25 cellular contexts compared by ENCODE assay signal in genomic region chr21:21436012-21436545, GRCh38.
DNase-seq lines count a peak whose midpoint lies in the region; ATAC-seq, FAIRE-seq and TF ChIP-seq lines count a peak whose summit lies in the region.
"Had no signal": no experiment of that assay in that cellular context is flagged by ENCODE, and none has a peak within 500 bp of the region (broad histone marks: within the 10 kb centered on the region; RNA-seq: fewer than 3 reads in every experiment).

No MANE protein-coding gene starts in this region.

- no peak overlapping the region for H3K14ac ChIP-seq in trophoblast cell (ENCODE audit: low read length)

- H4K8ac ChIP-seq in trophoblast cell (ENCODE audit: low read depth, low read length) = no peak overlapping the region

- H3K27me3 ChIP-seq in breast epithelium (no peaks in the 10 kb centered on the region), astrocyte (ENCODE audit: insufficient read depth, low read length) (no peaks in the 10 kb centered on the region), upper lobe of right lung (no peaks in the 10 kb centered on the region), trophoblast cell (ENCODE audit: insufficient read depth, low read length) (no peaks in the 10 kb centered on the region)
- H3K27me3 ChIP-seq: foreskin keratinocyte, uterus had no signal

- H3K27me3 Mint-ChIP-seq in MCF 10A (ENCODE audit: insufficient read depth, unreplicated experiment) = no peaks in the 10 kb centered on the region
- H3K27me3 Mint-ChIP-seq in astrocyte (ENCODE audit: low read depth, unreplicated experiment) = no peaks in the 10 kb centered on the region
- H3K27me3 Mint-ChIP-seq: effector memory CD8-positive, alpha-beta T cell had no signal

- no peak overlapping the region for H2BK5ac ChIP-seq in trophoblast cell (ENCODE audit: low read depth, low read length, poor library complexity)

- intact Hi-C loops in MCF 10A (cut with micrococcal nuclease) = no loop called here
- intact Hi-C loops in breast epithelium (cut with DNase I; ENCODE audit: low total_unique reads) = loop anchor here (2.0 kb wide), 2 partner anchors 33 to 41 kb away; no protein-coding TSS in a partner anchor
- intact Hi-C loops in upper lobe of right lung (cut with DNase I) = no loop called here

- TF ChIP-seq CTCF in MCF 10A (IDR thresholded peaks at IDR 0.05; ENCODE audit: unreplicated experiment) (no peak), breast epithelium (IDR thresholded peaks at IDR 0.05) (no peak), astrocyte (IDR thresholded peaks at IDR 0.05; ENCODE audit: insufficient read depth, low read depth, low read length) (no peak), foreskin fibroblast (IDR thresholded peaks at IDR 0.05; ENCODE audit: low read depth, low read length) (no peak), upper lobe of right lung (IDR thresholded peaks at IDR 0.05) (no peak)

- no peaks in the 10 kb centered on the region for H3K4me1 ChIP-seq in breast epithelium
- H3K4me1 ChIP-seq in astrocyte (ENCODE audit: insufficient read depth, low read length) = no peaks in the 10 kb centered on the region
- no peaks in the 10 kb centered on the region for H3K4me1 ChIP-seq in upper lobe of right lung
- H3K4me1 ChIP-seq in trophoblast cell (ENCODE audit: control insufficient read depth in 1 of 2, insufficient read depth in 2 of 2, low read length in 2 of 2) = no peaks in the 10 kb centered on the region
- H3K4me1 ChIP-seq: foreskin keratinocyte, uterus had no signal

- H3K9me3 ChIP-seq in breast epithelium = no peaks in the 10 kb centered on the region
- no peaks in the 10 kb centered on the region for H3K9me3 ChIP-seq in astrocyte (ENCODE audit: insufficient read depth, low read depth, low read length)
- H3K9me3 ChIP-seq in upper lobe of right lung = no peaks in the 10 kb centered on the region
- H3K9me3 ChIP-seq in trophoblast cell (ENCODE audit: insufficient read depth, low read depth, low read length) = no peaks in the 10 kb centered on the region
- H3K9me3 ChIP-seq: uterus had no signal

- no peak overlapping the region for H3K18ac ChIP-seq in trophoblast cell (ENCODE audit: low read length)

- H3K79me2 ChIP-seq in astrocyte (ENCODE audit: insufficient read depth, low read length) = no peaks in the 10 kb centered on the region
- H3K79me2 ChIP-seq in trophoblast cell (ENCODE audit: control insufficient read depth, insufficient read depth, low read length, poor library complexity) = no peaks in the 10 kb centered on the region

- H2BK12ac ChIP-seq in trophoblast cell (ENCODE audit: low read length) = no peak overlapping the region

- H3K4ac ChIP-seq in trophoblast cell (ENCODE audit: low read depth, low read length) = no peak overlapping the region

- peak overlapping the region; percentile 59 for H3K4me2 ChIP-seq in astrocyte (ENCODE audit: low read length)
- H3K4me2 ChIP-seq in trophoblast cell (ENCODE audit: low read length) = no peak overlapping the region

- CTCF ChIA-PET in MCF 10A (lab: Yijun Ruan, JAX) = interaction anchor here (0.7 kb wide), 1 partner anchor 478 kb away, joined by 3 read pairs; no protein-coding TSS in a partner anchor

- H3K27ac ChIP-seq in breast epithelium = no peak overlapping the region
- H3K27ac ChIP-seq in astrocyte (ENCODE audit: low read depth, low read length) = peak overlapping the region; percentile 4
- no peak overlapping the region for H3K27ac ChIP-seq in upper lobe of right lung
- H3K27ac ChIP-seq in trophoblast cell (ENCODE audit: low read depth, low read length) = no peak overlapping the region
- H3K27ac ChIP-seq: foreskin keratinocyte, uterus had no signal

- H3K4me3 ChIP-seq in breast epithelium (no peak overlapping the region), astrocyte (ENCODE audit: insufficient read depth, low read depth, low read length) (peak overlapping the region; percentile 13), foreskin fibroblast (ENCODE audit: low read depth in 1 of 2, low read length in 2 of 2) (no peak overlapping the region), upper lobe of right lung (no peak overlapping the region), trophoblast cell (ENCODE audit: low read depth, low read length) (no peak overlapping the region)
- H3K4me3 ChIP-seq: uterus had no signal

- H3K9ac ChIP-seq in astrocyte (ENCODE audit: low read length) (no peak overlapping the region), trophoblast cell (ENCODE audit: low read length) (no peak overlapping the region)

- H2AK5ac ChIP-seq in trophoblast cell (ENCODE audit: low read length) = no peak overlapping the region

- TF ChIP-seq POLR2A in breast epithelium (IDR thresholded peaks at IDR 0.05) = no peak

- POLR2A ChIA-PET in MCF 10A (lab: Yijun Ruan, JAX) = no interaction called here

- no peaks in the 10 kb centered on the region for H4K20me1 ChIP-seq in astrocyte (ENCODE audit: insufficient read depth, low read length)

- no peak for FAIRE-seq in astrocyte (lab: Jason Lieb, UNC)
- FAIRE-seq: HTR-8/SVneo had no signal

- H3K79me1 ChIP-seq in trophoblast cell (ENCODE audit: low read length) = no peaks in the 10 kb centered on the region

- H3K23ac ChIP-seq in trophoblast cell (ENCODE audit: low read length) = no peak overlapping the region

- H3K4me3 Mint-ChIP-seq in MCF 10A (ENCODE audit: unreplicated experiment) = no peak overlapping the region
- no peak overlapping the region for H3K4me3 Mint-ChIP-seq in astrocyte (ENCODE audit: unreplicated experiment)
- H3K4me3 Mint-ChIP-seq: effector memory CD8-positive, alpha-beta T cell had no signal

- no peak overlapping the region for H4K12ac ChIP-seq in trophoblast cell (ENCODE audit: low read depth, low read length)

- DNase-seq in MCF 10A (ENCODE audit: unreplicated experiment) (peak; percentile 30), breast epithelium (ENCODE audit: low spot score in 2 of 2) (no peak), astrocyte (ENCODE audit: low read depth) (peak; percentile 61), foreskin fibroblast (peak; percentile 21 to 32), upper lobe of right lung (no peak), trophoblast cell (no peak)
- DNase-seq: 8988T; activated CD4-positive, alpha-beta T cell treated with anti-CD3 and anti-CD28 coated beads for 48 hours; activated effector memory CD4-positive, alpha-beta T cell treated with Interleukin-2 at 50 U/mL for 16 hours; amniotic stem cell; C1 segment of cervical spinal cord; effector memory CD8-positive, alpha-beta T cell; GDM1; Karpas-422; kidney glomerular epithelial cell; midbrain; NCI-H1105 treated with DMSO at 0.1 percent for 48 hours; NCI-H510A; stimulated activated CD4-positive, alpha-beta T cell treated with anti-CD3 and anti-CD28 coated beads, Interleukin-12 subunit alpha, Interleukin-12 subunit beta, amount 100 ng/mL, for 4 hours; substantia nigra; uterus had no signal

- peaks cover 16% of the 10 kb centered on the region for H3K4me1 Mint-ChIP-seq in MCF 10A (ENCODE audit: insufficient read depth, unreplicated experiment)
- H3K4me1 Mint-ChIP-seq in astrocyte (ENCODE audit: low read depth, unreplicated experiment) = peaks cover 12% of the 10 kb centered on the region

- H2BK120ac ChIP-seq in trophoblast cell (ENCODE audit: insufficient read depth, low read length, poor library complexity) = no peak overlapping the region

- H3K9me3 Mint-ChIP-seq in MCF 10A (ENCODE audit: unreplicated experiment) (peaks cover under 1% of the 10 kb centered on the region), astrocyte (ENCODE audit: unreplicated experiment) (no peaks in the 10 kb centered on the region)

- H3K27ac Mint-ChIP-seq in MCF 10A (ENCODE audit: low read depth, unreplicated experiment) = peak overlapping the region; percentile 39
- H3K27ac Mint-ChIP-seq in astrocyte (ENCODE audit: unreplicated experiment) = no peak overlapping the region
- H3K27ac Mint-ChIP-seq: effector memory CD8-positive, alpha-beta T cell had no signal

- no CpG with 5 or more reads among the region's 1 CpG for WGBS in trophoblast cell (ENCODE audit: extremely low coverage, insufficient coverage, insufficient read length)

- H4K91ac ChIP-seq in trophoblast cell (ENCODE audit: low read depth, low read length) = no peak overlapping the region

- peak; percentile 80 for ATAC-seq in upper lobe of right lung
- ATAC-seq in HG03460 (IDR thresholded peaks at IDR 0.05; ENCODE audit: unreplicated experiment) = no peak
- no peak for ATAC-seq in HG03342 (IDR thresholded peaks at IDR 0.05; ENCODE audit: unreplicated experiment)
- ATAC-seq: effector memory CD8-positive, alpha-beta T cell; foreskin keratinocyte had no signal

- no peaks in the 10 kb centered on the region for H3K36me3 Mint-ChIP-seq in MCF 10A (ENCODE audit: insufficient read depth, unreplicated experiment)
- H3K36me3 Mint-ChIP-seq in astrocyte (ENCODE audit: low read depth, unreplicated experiment) = no peaks in the 10 kb centered on the region

- no TSS peak for BruUV-seq in MCF 10A (replicated peaks; lab: Mats Ljungman, UMichigan)

- H2AFZ ChIP-seq in astrocyte (ENCODE audit: low read depth, low read length) (no peak overlapping the region), trophoblast cell (ENCODE audit: insufficient read depth, low read length, poor library complexity) (no peak overlapping the region)

- H3K36me3 ChIP-seq in breast epithelium (no peaks in the 10 kb centered on the region), astrocyte (ENCODE audit: insufficient read depth, low read length) (no peaks in the 10 kb centered on the region), upper lobe of right lung (no peaks in the 10 kb centered on the region), trophoblast cell (ENCODE audit: control insufficient read depth in 1 of 2, insufficient read depth in 2 of 2, low read length in 2 of 2) (no peaks in the 10 kb centered on the region)
- H3K36me3 ChIP-seq: uterus had no signal

Comparison
In these comparisons a context has a peak if more than half of its experiments do, and no peak if none do; other contexts are left out.
1. DNase-seq: peak in MCF 10A (single experiment), astrocyte (single experiment) and foreskin fibroblast (2 of 2); none in breast epithelium (0 of 2), upper lobe of right lung (single experiment) and trophoblast cell (0 of 2).